Comparison of ENCODE assay signal across 8 cellular contexts in genomic region chr6:16206595-16207037, GRCh38. TPM values are rescaled to one million over a fixed set of nuclear protein-coding genes. Genes with fewer than 3 reads are reported as not detected.
A peak's percentile ranks its signal among the peaks of the same experiment; 100 is the strongest.
DNase-seq lines count a peak whose midpoint lies in the region; ATAC-seq and TF ChIP-seq lines count a peak whose summit lies in the region.

No MANE protein-coding gene starts in this region.

- TF ChIP-seq CTCF in OCI-LY1 (IDR thresholded peaks at IDR 0.05; ENCODE audit: low read length) = peak; percentile 97
- peak; percentile 85 to 90 (median 86) for TF ChIP-seq CTCF in ovary (IDR thresholded peaks at IDR 0.05)

- peaks cover 28% of the 10 kb centered on the region for H3K27me3 Mint-ChIP-seq in activated T-helper 2 cell treated with anti-CD3 and anti-CD28 coated beads, Interferon-gamma antibody, Interleukin-2, Interleukin-4, amounts not matched to agents 10 μg/mL and 5 μg/mL and 100 μg/mL, durations not matched to agents 14 hours and 24 hours and 36 hours (ENCODE audit: low read depth)

- peaks cover 18% of the 10 kb centered on the region; the same call in 1 of the 2 replicates for H3F3A ChIP-seq in OCI-LY1 (ENCODE audit: insufficient read depth, low read length)

- H3K9me3 Mint-ChIP-seq in activated T-helper 2 cell treated with anti-CD3 and anti-CD28 coated beads, Interferon-gamma antibody, Interleukin-2, Interleukin-4, amounts not matched to agents 10 μg/mL and 5 μg/mL and 100 μg/mL, durations not matched to agents 14 hours and 24 hours and 36 hours = no peaks in the 10 kb centered on the region

- H3K36me3 Mint-ChIP-seq in activated T-helper 2 cell treated with anti-CD3 and anti-CD28 coated beads, Interferon-gamma antibody, Interleukin-2, Interleukin-4, amounts not matched to agents 10 μg/mL and 5 μg/mL and 100 μg/mL, durations not matched to agents 14 hours and 24 hours and 36 hours (ENCODE audit: low read depth) = no peaks in the 10 kb centered on the region

- no peak overlapping the region for H3K4me3 ChIP-seq in OCI-LY1 (ENCODE audit: low read depth, low read length, poor library complexity, severe bottlenecking)
- H3K4me3 ChIP-seq in ovary = no peak overlapping the region

- H3K4me3 Mint-ChIP-seq in activated T-helper 2 cell treated with anti-CD3 and anti-CD28 coated beads, Interferon-gamma antibody, Interleukin-2, Interleukin-4, amounts not matched to agents 10 μg/mL and 5 μg/mL and 100 μg/mL, durations not matched to agents 14 hours and 24 hours and 36 hours (ENCODE audit: low read depth) = no peak overlapping the region

- H3K4me2 ChIP-seq in OCI-LY1 (ENCODE audit: low read length) = peak overlapping the region; percentile 59; the same call in 1 of the 2 replicates

- TF ChIP-seq EP300 in ovary (IDR thresholded peaks at IDR 0.05) = no peak

- 4 to 5% (median 5%) methylated on average over 6 of the region's 6 CpGs for WGBS in ovary, 3 donors

- TF ChIP-seq POLR2A in ovary (IDR thresholded peaks at IDR 0.05) = no peak

- peak overlapping the region; percentile 16; the same call in 1 of the 2 replicates for H3K9ac ChIP-seq in OCI-LY1 (ENCODE audit: low read length)

- intact Hi-C loops in activated T-helper 2 cell treated with anti-CD3 and anti-CD28 coated beads, Interferon-gamma antibody, Interleukin-2, Interleukin-4, amounts not matched to agents 10 μg/mL and 5 μg/mL and 100 μg/mL, durations not matched to agents 14 hours and 24 hours and 36 hours (cut with micrococcal nuclease) = loop anchor here (1.0 to 10.0 kb wide), 3 partner anchors 515 to 712 kb away; no protein-coding TSS in a partner anchor
- intact Hi-C loops in ovary (cut with DNase I) = loop anchor here in 2 of 4 donors (2.0 to 5.0 kb wide), 2 partner anchors 514 to 516 kb away; no protein-coding TSS in a partner anchor

- no peak overlapping the region for H2AFZ ChIP-seq in OCI-LY1 (ENCODE audit: low read length)

- peaks cover 10% of the 10 kb centered on the region for H3K4me1 Mint-ChIP-seq in activated T-helper 2 cell treated with anti-CD3 and anti-CD28 coated beads, Interferon-gamma antibody, Interleukin-2, Interleukin-4, amounts not matched to agents 10 μg/mL and 5 μg/mL and 100 μg/mL, durations not matched to agents 14 hours and 24 hours and 36 hours (ENCODE audit: low read depth)

- ATAC-seq in GM21447 (IDR thresholded peaks at IDR 0.05; ENCODE audit: unreplicated experiment) = no peak
- no peak for ATAC-seq in GM21825 (IDR thresholded peaks at IDR 0.05; ENCODE audit: unreplicated experiment)

- H3K4me1 ChIP-seq in OCI-LY1 (ENCODE audit: insufficient read depth, low read length, severe bottlenecking) = peaks cover 32% of the 10 kb centered on the region
- peaks cover 7% of the 10 kb centered on the region for H3K4me1 ChIP-seq in ovary (ENCODE audit: insufficient read depth)

- H3K36me3 ChIP-seq in OCI-LY1 (ENCODE audit: insufficient read depth, low read length) (no peaks in the 10 kb centered on the region), ovary (no peaks in the 10 kb centered on the region)

- H3K9me2 ChIP-seq in OCI-LY1 (ENCODE audit: low read depth, low read length) = no peaks in the 10 kb centered on the region

- H3K27ac Mint-ChIP-seq in activated T-helper 2 cell treated with anti-CD3 and anti-CD28 coated beads, Interferon-gamma antibody, Interleukin-2, Interleukin-4, amounts not matched to agents 10 μg/mL and 5 μg/mL and 100 μg/mL, durations not matched to agents 14 hours and 24 hours and 36 hours = no peak overlapping the region

- no peaks in the 10 kb centered on the region for H3K79me2 ChIP-seq in OCI-LY1 (ENCODE audit: insufficient read depth, low read length)

- H3K27ac ChIP-seq in OCI-LY1 (ENCODE audit: low read depth, low read length, poor library complexity, severe bottlenecking) = peak overlapping the region; percentile 99
- no peak overlapping the region for H3K27ac ChIP-seq in ovary

- H3K27me3 ChIP-seq in OCI-LY1 (ENCODE audit: insufficient read depth, low read length) = no peaks in the 10 kb centered on the region
- no peaks in the 10 kb centered on the region for H3K27me3 ChIP-seq in ovary

- DNase-seq in EL = peak; percentile 86
- peak; percentile 58 for DNase-seq in HS-27A (ENCODE audit: low read depth)
- DNase-seq in activated T-helper 2 cell treated with anti-CD3 and anti-CD28 coated beads, Interferon-gamma antibody, Interleukin-2, Interleukin-4, amounts not matched to agents 10 μg/mL and 5 μg/mL and 100 μg/mL, durations not matched to agents 14 hours and 24 hours and 36 hours (ENCODE audit: low spot score) = peak; percentile 23
- DNase-seq in globus pallidus (ENCODE audit: low spot score) = peak; percentile 66
- DNase-seq in ovary = peak in 4 of 5 donors; percentile 47 to 78 (median 55)

- no peaks in the 10 kb centered on the region for H4K20me1 ChIP-seq in OCI-LY1 (ENCODE audit: insufficient read depth, low read length)

- H3K9me3 ChIP-seq in OCI-LY1 (ENCODE audit: low read length) (no peaks in the 10 kb centered on the region), ovary (no peaks in the 10 kb centered on the region)

RNA-seq across cellular contexts. Expression of gene GMPR, which starts 31.8 kb away (rescaled TPM):
- total RNA-seq in activated T-helper 2 cell treated with anti-CD3 and anti-CD28 coated beads, Interferon-gamma antibody, Interleukin-2, Interleukin-4, amounts not matched to agents 10 μg/mL and 5 μg/mL and 100 μg/mL, durations not matched to agents 14 hours and 24 hours and 36 hours = 1.0 and 1.1 TPM in 2 replicates
- 10 to 100 TPM; 18.6 to 49.4 (median 35.1) TPM for total RNA-seq in ovary
- polyA plus RNA-seq in ovary = 10 to 100 TPM; 32.5 to 50.2 TPM

Comparison
In these comparisons a context has a peak if more than half of its experiments do, and no peak if none do; other contexts are left out.
1. DNase-seq: peak in every context shown above with its lines; median percentile 86 in EL; 66 in globus pallidus; 58 in HS-27A; 55 in ovary; 23 in activated T-helper 2 cell treated with anti-CD3 and anti-CD28 coated beads, Interferon-gamma antibody, Interleukin-2, Interleukin-4, amounts not matched to agents 10 μg/mL and 5 μg/mL and 100 μg/mL, durations not matched to agents 14 hours and 24 hours and 36 hours.